In the genomic region with DNA sequence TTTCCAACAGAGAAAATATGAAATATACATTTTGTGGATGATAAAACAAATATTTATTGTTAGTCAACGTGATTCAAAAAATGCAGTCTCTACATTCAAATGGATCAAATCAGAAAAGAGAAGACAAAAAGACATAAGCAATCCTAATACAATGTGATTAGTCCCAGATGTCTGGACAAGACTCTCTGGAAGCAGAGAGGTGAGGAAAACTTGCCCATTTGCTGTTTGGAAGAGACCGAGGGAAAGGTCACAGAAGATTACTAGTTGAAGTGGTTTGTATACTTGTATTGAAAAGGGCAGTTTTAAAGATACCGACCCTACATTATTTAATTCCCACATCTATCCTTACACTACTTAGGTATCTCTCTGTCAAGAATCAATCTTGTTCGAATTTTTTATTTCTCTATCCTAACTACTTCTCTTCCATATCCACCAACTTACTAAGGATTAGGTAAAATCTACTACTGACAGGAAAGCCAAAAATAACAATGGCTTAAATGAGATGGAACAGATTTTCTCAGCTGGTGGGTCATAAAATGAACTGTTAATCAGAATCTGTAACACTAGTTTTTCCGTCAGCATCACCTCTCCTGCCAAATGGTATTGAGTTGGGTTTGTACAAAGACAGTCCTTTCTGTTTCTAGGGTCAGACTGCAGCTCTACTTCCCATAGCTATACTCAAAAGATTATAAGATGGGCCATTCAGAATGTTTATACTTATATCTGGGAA, we compare ENCODE assay signal across 22 cellular contexts.
"Had no signal": no experiment of that assay in that cellular context is flagged by ENCODE, and none has a peak within 500 bp of the region (broad histone marks: within the 10 kb centered on the region; RNA-seq: fewer than 3 reads in every experiment).

No MANE protein-coding gene starts in this region.

- DNase-seq: dermis blood vessel endothelial cell; effector memory CD4-positive, alpha-beta T cell; erythroblast; esophagus squamous epithelium; hypothalamus; immature natural killer cell; nucleus accumbens; sigmoid colon; spleen; stimulated activated CD4-positive, alpha-beta T cell treated with anti-CD3 and anti-CD28 coated beads, Interleukin-4, amount 100 ng/mL, for 4 hours; stimulated activated naive CD8-positive, alpha-beta T cell treated with anti-CD3 and anti-CD28 coated beads, Interleukin-15, Interleukin-2, amounts not matched to agents 100 U/mL and 50 U/mL, for 24 hours; substantia nigra; testis; tibial artery had no signal

- H3K4me1 Mint-ChIP-seq: immature natural killer cell; memory B cell; stimulated activated memory B cell treated with anti-CD40 and anti-IgM and Interleukin-4, amounts not matched to agents 10 μg/mL and 1 μg/mL and 100 μg/mL, for 72 hours had no signal

- H3K27ac Mint-ChIP-seq: immature natural killer cell; memory B cell; natural killer cell treated with Interleukin-12 subunit alpha and Interleukin-12 subunit beta and Interleukin-15 and Interleukin-18, amount 100 ng/mL, for 72 hours; stimulated activated memory B cell treated with anti-CD40 and anti-IgM and Interleukin-4, amounts not matched to agents 10 μg/mL and 1 μg/mL and 100 μg/mL, for 72 hours; type B pancreatic cell had no signal

- H3K36me3 ChIP-seq: esophagus squamous epithelium, prostate gland, right atrium auricular region, sigmoid colon, spleen, tibial artery had no signal

- H3K9me3 ChIP-seq: esophagus squamous epithelium, prostate gland, right atrium auricular region, sigmoid colon, testis, tibial artery had no signal

- H3K27me3 ChIP-seq: esophagus squamous epithelium, right atrium auricular region, sigmoid colon, spleen, testis, tibial artery had no signal

- H3K36me3 Mint-ChIP-seq: immature natural killer cell; memory B cell; natural killer cell treated with Interleukin-12 subunit alpha and Interleukin-12 subunit beta and Interleukin-15 and Interleukin-18, amount 100 ng/mL, for 72 hours; stimulated activated memory B cell treated with anti-CD40 and anti-IgM and Interleukin-4, amounts not matched to agents 10 μg/mL and 1 μg/mL and 100 μg/mL, for 72 hours; type B pancreatic cell had no signal

- H3K4me1 ChIP-seq: prostate gland, right atrium auricular region, spleen, testis, tibial artery had no signal

- ATAC-seq: natural killer cell treated with Interleukin-12 subunit alpha and Interleukin-12 subunit beta and Interleukin-15 and Interleukin-18, amount 100 ng/mL, for 72 hours; stimulated activated memory B cell treated with anti-CD40 and anti-IgM and Interleukin-4, amounts not matched to agents 10 μg/mL and 1 μg/mL and 100 μg/mL, for 72 hours; stimulated activated naive CD8-positive, alpha-beta T cell treated with anti-CD3 and anti-CD28 coated beads, Interleukin-15, Interleukin-2, amounts not matched to agents 100 U/mL and 50 U/mL, for 24 hours had no signal

- H3K27me3 Mint-ChIP-seq: natural killer cell treated with Interleukin-12 subunit alpha and Interleukin-12 subunit beta and Interleukin-15 and Interleukin-18, amount 100 ng/mL, for 72 hours; stimulated activated memory B cell treated with anti-CD40 and anti-IgM and Interleukin-4, amounts not matched to agents 10 μg/mL and 1 μg/mL and 100 μg/mL, for 72 hours; type B pancreatic cell had no signal

- H3K4me3 ChIP-seq: coronary artery, esophagus squamous epithelium, lung, prostate gland, right atrium auricular region, sigmoid colon, spleen, testis, tibial artery had no signal

- H3K27ac ChIP-seq: coronary artery, esophagus squamous epithelium, prostate gland, right atrium auricular region, spleen, testis, tibial artery had no signal

- H3K4me3 Mint-ChIP-seq: immature natural killer cell; memory B cell; natural killer cell treated with Interleukin-12 subunit alpha and Interleukin-12 subunit beta and Interleukin-15 and Interleukin-18, amount 100 ng/mL, for 72 hours; stimulated activated memory B cell treated with anti-CD40 and anti-IgM and Interleukin-4, amounts not matched to agents 10 μg/mL and 1 μg/mL and 100 μg/mL, for 72 hours; type B pancreatic cell had no signal

- H3K9me3 Mint-ChIP-seq: immature natural killer cell; natural killer cell treated with Interleukin-12 subunit alpha and Interleukin-12 subunit beta and Interleukin-15 and Interleukin-18, amount 100 ng/mL, for 72 hours; type B pancreatic cell had no signal
